Comparison of ENCODE assay signal across 8 cellular contexts in the genomic region with DNA sequence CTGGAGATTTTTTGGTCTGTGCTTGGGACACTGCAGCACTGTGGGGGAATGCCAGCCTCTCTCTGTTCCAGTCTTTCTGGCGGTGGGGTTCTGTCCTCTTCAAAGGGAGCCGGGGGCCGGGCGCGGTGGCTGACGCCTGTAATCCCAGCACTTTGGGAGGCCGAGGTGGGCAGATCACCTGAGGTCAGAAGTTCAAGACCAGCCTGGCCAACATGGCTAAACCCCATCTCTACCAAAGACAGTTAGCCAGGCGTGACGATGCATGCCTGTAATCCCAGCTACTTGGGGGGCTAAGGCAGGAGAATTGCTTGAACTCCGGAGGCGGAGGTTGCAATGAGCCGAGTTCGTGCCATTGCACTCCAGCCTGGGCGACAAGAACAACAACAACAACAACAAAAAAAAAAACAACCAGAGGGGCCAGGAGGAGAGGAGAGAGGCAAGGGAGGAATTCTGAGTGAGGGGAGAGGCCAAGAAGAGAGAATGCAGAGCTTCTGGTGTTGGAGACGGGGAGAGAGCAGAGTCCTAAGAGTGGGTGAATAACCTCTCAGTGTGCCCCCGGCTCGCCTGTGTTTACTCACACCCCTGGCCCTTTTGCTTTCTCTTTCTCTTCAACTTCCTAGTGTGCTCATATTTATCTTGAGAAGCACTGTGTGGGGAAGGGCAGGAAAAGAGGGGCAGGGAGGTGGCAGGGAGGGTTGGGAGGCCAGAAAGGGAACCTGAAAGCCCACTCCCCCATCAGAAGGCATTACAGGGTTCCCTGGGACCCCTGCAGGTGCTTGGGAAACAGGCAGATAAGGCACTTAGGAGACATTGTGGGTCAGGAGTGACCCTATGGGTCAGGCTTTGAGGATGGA. TPM values are rescaled to one million over a fixed set of nuclear protein-coding genes. Genes with fewer than 3 reads are reported as not detected.
A peak's percentile ranks its signal among the peaks of the same experiment; 100 is the strongest.
DNase-seq lines count a peak whose midpoint lies in the region; ATAC-seq and TF ChIP-seq lines count a peak whose summit lies in the region.

No MANE protein-coding gene starts in this region.

- DNase-seq in Karpas-422 (no peak), lower lobe of right lung (peak; percentile 57), MG63 (no peak), NCI-H1694 treated with DMSO at 0.1 percent for 48 hours (lab: John Stamatoyannopoulos, UW) (no peak), EL (no peak), islet precursor cell (no peak)
- DNase-seq in activated naive CD4-positive, alpha-beta T cell treated with anti-CD3 and anti-CD28 coated beads for 36 hours: peak; percentile 70

- peak overlapping the region; percentile 86 for H3K4me3 ChIP-seq in ACC112 (ENCODE audit: low read depth, low read length)
- peak overlapping the region; percentile 82 for H3K4me3 ChIP-seq in Karpas-422 (ENCODE audit: low read length)
- H3K4me3 ChIP-seq in lower lobe of right lung: peak overlapping the region; percentile 41
- H3K4me3 ChIP-seq in MG63: no peak overlapping the region

- H4K20me1 ChIP-seq in Karpas-422 (ENCODE audit: insufficient read depth, low read depth, low read length): peaks cover 14% of the 10 kb centered on the region

- H3K27me3 Mint-ChIP-seq in activated naive CD4-positive, alpha-beta T cell treated with anti-CD3 and anti-CD28 coated beads for 36 hours (ENCODE audit: low read depth): no peaks in the 10 kb centered on the region

- no peaks in the 10 kb centered on the region for H3K9me3 Mint-ChIP-seq in activated naive CD4-positive, alpha-beta T cell treated with anti-CD3 and anti-CD28 coated beads for 36 hours

- H3K36me3 ChIP-seq in ACC112 (ENCODE audit: insufficient read depth, low read length): peaks cover 3% of the 10 kb centered on the region; the same call in 1 of the 2 replicates
- H3K36me3 ChIP-seq in Karpas-422 (ENCODE audit: insufficient read depth, low read length): peaks cover 14% of the 10 kb centered on the region
- H3K36me3 ChIP-seq in lower lobe of right lung: no peaks in the 10 kb centered on the region
- peaks cover 8% of the 10 kb centered on the region for H3K36me3 ChIP-seq in MG63

- H3K9me3 ChIP-seq in Karpas-422 (ENCODE audit: low read length) (no peaks in the 10 kb centered on the region), lower lobe of right lung (no peaks in the 10 kb centered on the region), MG63 (no peaks in the 10 kb centered on the region)

- H3K9ac ChIP-seq in Karpas-422 (ENCODE audit: low read length): peak overlapping the region; percentile 97

- peaks cover 44% of the 10 kb centered on the region for H3K79me2 ChIP-seq in ACC112 (ENCODE audit: control insufficient read depth, insufficient read depth, low read length, unreplicated experiment)
- peaks cover 83% of the 10 kb centered on the region for H3K79me2 ChIP-seq in Karpas-422 (ENCODE audit: low read length)

- H3K36me3 Mint-ChIP-seq in activated naive CD4-positive, alpha-beta T cell treated with anti-CD3 and anti-CD28 coated beads for 36 hours (ENCODE audit: low read depth): peaks cover 12% of the 10 kb centered on the region

- intact Hi-C loops in activated naive CD4-positive, alpha-beta T cell treated with anti-CD3 and anti-CD28 coated beads for 36 hours (cut with micrococcal nuclease): loop anchor here (2.0 to 5.0 kb wide), 2 partner anchors 229 to 341 kb away; a partner anchor contains a TSS
- intact Hi-C loops in lower lobe of right lung (cut with DNase I): no loop called here

- H3K4me2 ChIP-seq in Karpas-422 (ENCODE audit: low read depth, low read length, poor library complexity, severe bottlenecking): peak overlapping the region; percentile 94

- no peaks in the 10 kb centered on the region for H3K27me3 ChIP-seq in ACC112 (ENCODE audit: insufficient read depth, low read length)
- H3K27me3 ChIP-seq in Karpas-422 (ENCODE audit: low read length): no peaks in the 10 kb centered on the region
- no peaks in the 10 kb centered on the region for H3K27me3 ChIP-seq in lower lobe of right lung (ENCODE audit: low read depth)
- H3K27me3 ChIP-seq in MG63: no peaks in the 10 kb centered on the region

- peak overlapping the region; percentile 41 for H2AFZ ChIP-seq in ACC112 (ENCODE audit: low read length, unreplicated experiment)
- H2AFZ ChIP-seq in Karpas-422 (ENCODE audit: low read length): no peak overlapping the region

- no peaks in the 10 kb centered on the region for H3K9me2 ChIP-seq in Karpas-422 (replicated peaks; ENCODE audit: insufficient read depth, low read length)

- H3K27ac ChIP-seq in ACC112 (ENCODE audit: low read depth, low read length) (peak overlapping the region; percentile 33; the same call in 1 of the 2 replicates), Karpas-422 (ENCODE audit: low read length) (peak overlapping the region; percentile 95), lower lobe of right lung (peak overlapping the region; percentile 89)

- TF ChIP-seq CTCF in lower lobe of right lung (IDR thresholded peaks at IDR 0.05): no peak

- peaks cover 23% of the 10 kb centered on the region for H3K4me1 ChIP-seq in ACC112 (ENCODE audit: control insufficient read depth, insufficient read depth, low read length, unreplicated experiment)
- peaks cover 61% of the 10 kb centered on the region for H3K4me1 ChIP-seq in Karpas-422 (ENCODE audit: low read length)
- H3K4me1 ChIP-seq in lower lobe of right lung: peaks cover 63% of the 10 kb centered on the region

- H3K27ac Mint-ChIP-seq in activated naive CD4-positive, alpha-beta T cell treated with anti-CD3 and anti-CD28 coated beads for 36 hours: peak overlapping the region; percentile 96

- H3K4me3 Mint-ChIP-seq in activated naive CD4-positive, alpha-beta T cell treated with anti-CD3 and anti-CD28 coated beads for 36 hours: peak overlapping the region; percentile 97

- ATAC-seq in lower lobe of right lung: no peak

- CTCF ChIA-PET in activated naive CD4-positive, alpha-beta T cell treated with anti-CD3 and anti-CD28 coated beads for 36 hours (lab: Charles Lee): interaction anchor here (0.6 to 1.6 kb wide), 4 partner anchors 11 to 155 kb away, joined by 3 to 8 read pairs (median 4); no protein-coding TSS in a partner anchor

- peaks cover 48% of the 10 kb centered on the region for H3K4me1 Mint-ChIP-seq in activated naive CD4-positive, alpha-beta T cell treated with anti-CD3 and anti-CD28 coated beads for 36 hours (ENCODE audit: low read depth)

RNA-seq across cellular contexts. Expression of a gene that starts 3.2 kb away (rescaled TPM):
- 378 and 638 TPM in 2 replicates for total RNA-seq in Karpas-422 (2014; rRNA removed; shearing (Covaris generic); ENCODE audit: low replicate concordance)
- 100 to 1,000 TPM; 669 to 771 TPM for total RNA-seq in activated naive CD4-positive, alpha-beta T cell treated with anti-CD3 and anti-CD28 coated beads for 36 hours
- 197 TPM for total RNA-seq in lower lobe of right lung
- total RNA-seq in MG63 (2014; rRNA removed; shearing (Covaris generic); ENCODE audit: low replicate concordance): 782 and 1,015 TPM in 2 replicates

RNA-seq across cellular contexts. Expression of a gene that starts 16.4 kb away (rescaled TPM):
- 0.04 TPM in 1 of 2 replicates, not detected in the other for total RNA-seq in Karpas-422 (2014; rRNA removed; shearing (Covaris generic); ENCODE audit: low replicate concordance)
- total RNA-seq in activated naive CD4-positive, alpha-beta T cell treated with anti-CD3 and anti-CD28 coated beads for 36 hours: 1 to 10 TPM; 6.3 to 7.3 TPM
- total RNA-seq in lower lobe of right lung: 11.1 TPM
- total RNA-seq in MG63 (2014; rRNA removed; shearing (Covaris generic); ENCODE audit: low replicate concordance): 10.2 and 10.5 TPM in 2 replicates

RNA-seq across cellular contexts. Expression of a gene that starts 29.2 kb away (rescaled TPM):
- 38.9 and 73.2 TPM in 2 replicates for total RNA-seq in Karpas-422 (2014; rRNA removed; shearing (Covaris generic); ENCODE audit: low replicate concordance)
- 10 to 100 TPM; 32.4 to 32.8 TPM for total RNA-seq in activated naive CD4-positive, alpha-beta T cell treated with anti-CD3 and anti-CD28 coated beads for 36 hours
- total RNA-seq in lower lobe of right lung: 37.3 TPM
- 117 and 122 TPM in 2 replicates for total RNA-seq in MG63 (2014; rRNA removed; shearing (Covaris generic); ENCODE audit: low replicate concordance)

RNA-seq across cellular contexts. Expression of a gene that starts 38.1 kb away (rescaled TPM):
- total RNA-seq in Karpas-422 (2014; rRNA removed; shearing (Covaris generic); ENCODE audit: low replicate concordance): 29.3 and 47.6 TPM in 2 replicates
- total RNA-seq in activated naive CD4-positive, alpha-beta T cell treated with anti-CD3 and anti-CD28 coated beads for 36 hours: 10 to 100 TPM; 50.9 to 53.1 TPM
- total RNA-seq in lower lobe of right lung: 29.4 TPM
- 22.7 and 26.6 TPM in 2 replicates for total RNA-seq in MG63 (2014; rRNA removed; shearing (Covaris generic); ENCODE audit: low replicate concordance)

Comparison
In these comparisons a context has a peak if more than half of its experiments do, and no peak if none do; other contexts are left out.
1. H3K27ac ChIP-seq: peak in every context shown above with its lines; median percentile 95 in Karpas-422; 89 in lower lobe of right lung; 33 in ACC112.
2. DNase-seq: peak in activated naive CD4-positive, alpha-beta T cell treated with anti-CD3 and anti-CD28 coated beads for 36 hours (single experiment) and lower lobe of right lung (single experiment); none in Karpas-422 (single experiment), MG63 (single experiment), NCI-H1694 treated with DMSO at 0.1 percent for 48 hours (single experiment), EL (single experiment) and islet precursor cell (single experiment).